8 cellular contexts compared by ENCODE assay signal in genomic region chr4:39458505-39459300, GRCh38. TPM values are rescaled to one million over a fixed set of nuclear protein-coding genes. Genes with fewer than 3 reads are reported as not detected.
A peak's percentile ranks its signal among the peaks of the same experiment; 100 is the strongest.
DNase-seq lines count a peak whose midpoint lies in the region; ATAC-seq, FAIRE-seq and TF ChIP-seq lines count a peak whose summit lies in the region.

TSS of gene LIAS (plus strand) at chr4:39459056. CDS start at chr4:39459118, 62 bp downstream.
TSS of gene RPL9 (minus strand) at chr4:39458922. CDS start at chr4:39458439, 483 bp downstream.

- ATAC-seq in GM21526 (IDR thresholded peaks at IDR 0.05; ENCODE audit: low FRiP score, unreplicated experiment): peak; percentile 81

- H2AFZ ChIP-seq in OCI-LY7 (ENCODE audit: low read length): peak within 1 kb of the TSS; percentile 43; the same call in 1 of the 2 replicates

- peaks cover 38% of the 10 kb centered on the region for H3K4me1 ChIP-seq in OCI-LY7 (ENCODE audit: insufficient read depth, low read length, poor library complexity, severe bottlenecking)

- CTCF ChIA-PET in OCI-LY7 (lab: Charles Lee; ENCODE audit: unreplicated experiment): interaction anchor here (0.5 to 0.6 kb wide), 2 partner anchors 10 to 843 kb away, joined by 3 read pairs; no protein-coding TSS in a partner anchor

- DNase-seq in D721Med (ENCODE audit: insufficient read length, low spot score) (peak; percentile 87), HuH-7.5 (ENCODE audit: low spot score) (peak; percentile 84), OCI-LY7 (ENCODE audit: low spot score) (peak; percentile 99), activated T-cell treated with anti-CD3 and anti-CD28 coated beads for 1 hour (ENCODE audit: low read depth) (peak; percentile 85), endothelial cell (ENCODE audit: low spot score) (peak; percentile 88), mesothelial cell of epicardium (ENCODE audit: low spot score in 2 of 2, unreplicated experiment in 2 of 2) (peak; percentile 81 to 94)
- peak; percentile 83 to 87 for DNase-seq in stimulated activated CD8-positive, alpha-beta memory T cell treated with anti-CD3 and anti-CD28 coated beads, Interleukin-15, amount 100 ng/mL, for 48 hours (ENCODE audit: low read depth in 2 of 2)

- intact Hi-C loops in OCI-LY7 (cut with micrococcal nuclease; ENCODE audit: unreplicated experiment): loop anchor here (5.0 to 10.0 kb wide), 3 partner anchors 96 to 749 kb away; no protein-coding TSS in a partner anchor

- no peaks in the 10 kb centered on the region for H3K9me3 ChIP-seq in OCI-LY7 (ENCODE audit: low read length)

- H3K9me3 Mint-ChIP-seq in endothelial cell (ENCODE audit: unreplicated experiment) (no peaks in the 10 kb centered on the region), mesothelial cell of epicardium (no peaks in the 10 kb centered on the region)

- peaks cover 67% of the 10 kb centered on the region for H3K79me2 ChIP-seq in OCI-LY7 (ENCODE audit: insufficient read depth, low read depth, low read length)

- H3K4me1 Mint-ChIP-seq in endothelial cell (ENCODE audit: unreplicated experiment) (peaks cover 19% of the 10 kb centered on the region), mesothelial cell of epicardium (peaks cover 29% of the 10 kb centered on the region)

- H3K27me3 Mint-ChIP-seq in endothelial cell (ENCODE audit: unreplicated experiment) (peaks cover 6% of the 10 kb centered on the region), mesothelial cell of epicardium (ENCODE audit: low read depth) (no peaks in the 10 kb centered on the region)

- H3K27ac Mint-ChIP-seq in endothelial cell (ENCODE audit: unreplicated experiment) (peak within 1 kb of the TSS; percentile 99), mesothelial cell of epicardium (peak within 1 kb of the TSS; percentile 100)

- H3K4me3 ChIP-seq in OCI-LY7 (ENCODE audit: low read depth, low read length, poor library complexity, severe bottlenecking): peak within 1 kb of the TSS; percentile 82

- peak within 1 kb of the TSS; percentile 83 for H3K4me2 ChIP-seq in OCI-LY7 (ENCODE audit: low read length)

- no peak for TF ChIP-seq CTCF in D721Med (IDR thresholded peaks at IDR 0.05; ENCODE audit: insufficient read depth, missing control alignments)
- TF ChIP-seq CTCF in OCI-LY7 (conservative IDR thresholded peaks at IDR 0.05; ENCODE audit: low read length): no peak
- no peak for TF ChIP-seq CTCF in endothelial cell (IDR thresholded peaks at IDR 0.05; ENCODE audit: unreplicated experiment)
- TF ChIP-seq CTCF in mesothelial cell of epicardium (IDR thresholded peaks at IDR 0.05; ENCODE audit: unreplicated experiment): no peak

- H3K9me2 ChIP-seq in OCI-LY7 (ENCODE audit: insufficient read depth, low read length): no peaks in the 10 kb centered on the region

- BruUV-seq in OCI-LY7 (replicated peaks; lab: Mats Ljungman, UMichigan): no TSS peak

- H4K20me1 ChIP-seq in OCI-LY7 (ENCODE audit: insufficient read depth, low read length): peaks cover 28% of the 10 kb centered on the region

- H3K4me3 Mint-ChIP-seq in endothelial cell (ENCODE audit: unreplicated experiment) (peak within 1 kb of the TSS; percentile 99), mesothelial cell of epicardium (peak within 1 kb of the TSS; percentile 97)

- POLR2A ChIA-PET in OCI-LY7 (lab: Charles Lee): interaction anchor here (0.6 to 1.7 kb wide), 8 partner anchors 10 to 858 kb away, joined by 3 to 5 read pairs (median 4); partner anchors contain the start of gene UGDH

- FAIRE-seq in D721Med (lab: Jason Lieb, UNC): peak; percentile 72

- H3K36me3 Mint-ChIP-seq in endothelial cell (ENCODE audit: low read depth, unreplicated experiment) (peaks cover 20% of the 10 kb centered on the region), mesothelial cell of epicardium (peaks cover 32% of the 10 kb centered on the region)

- peak within 1 kb of the TSS; percentile 87 for H3K27ac ChIP-seq in OCI-LY7 (ENCODE audit: low read depth, low read length, poor library complexity, severe bottlenecking)

- peaks cover 80% of the 10 kb centered on the region for H3K36me3 ChIP-seq in OCI-LY7 (ENCODE audit: insufficient read depth, low read length)

RNA-seq across cellular contexts. Expression of gene LIAS, which starts in this region (rescaled TPM):
- total RNA-seq in OCI-LY7 (2014; rRNA removed; shearing (Covaris generic)): 12.7 and 15.1 TPM in 2 replicates
- total RNA-seq in OCI-LY7 (2022) (28.3 and 28.4 TPM in 2 replicates), endothelial cell (ENCODE audit: unreplicated experiment) (9.8 TPM), mesothelial cell of epicardium (15.8 to 19.1 TPM (median 16.3 TPM) in 3 replicates)

RNA-seq across cellular contexts. Expression of gene RPL9, which starts in this region (rescaled TPM):
- 2,571 and 3,860 TPM in 2 replicates for total RNA-seq in OCI-LY7 (2014; rRNA removed; shearing (Covaris generic))
- 1,698 and 1,735 TPM in 2 replicates for total RNA-seq in OCI-LY7 (2022)
- total RNA-seq in endothelial cell (ENCODE audit: unreplicated experiment): 1,562 TPM
- total RNA-seq in mesothelial cell of epicardium: 1,647 to 1,774 TPM (median 1,761 TPM) in 3 replicates

Comparison
In these comparisons a context has a peak if more than half of its experiments do, and no peak if none do; other contexts are left out.
1. Peak in every context shown above with its lines: DNase-seq, ATAC-seq, H3K4me3 ChIP-seq and H3K27ac ChIP-seq.